ENCODE assay signal across 11 cellular contexts in genomic region chr14:75566321-75566720, GRCh38. TPM values are rescaled to one million over a fixed set of nuclear protein-coding genes. Genes with fewer than 3 reads are reported as not detected.
DNase-seq lines count a peak whose midpoint lies in the region; ATAC-seq lines count a peak whose summit lies in the region.
"Had no signal": no experiment of that assay in that cellular context is flagged by ENCODE, and none has a peak within 500 bp of the region (broad histone marks: within the 10 kb centered on the region; RNA-seq: fewer than 3 reads in every experiment).

No MANE protein-coding gene starts in this region.

- H3K4me3 Mint-ChIP-seq in activated naive CD8-positive, alpha-beta T cell treated with anti-CD3 and anti-CD28 coated beads, Interleukin-2, amount 10 ng/mL, durations not matched to agents 7 days and 5 days = peak overlapping the region; percentile 39

- peak; percentile 55 for DNase-seq in GM23248
- DNase-seq in activated CD4-positive, CD25-positive, alpha-beta regulatory T cell treated with anti-CD3 and anti-CD28 coated beads, Interleukin-2, amount 50 U/mL, for 72 hours = peak; percentile 73
- no peak for DNase-seq in activated naive CD8-positive, alpha-beta T cell treated with anti-CD3 and anti-CD28 coated beads, Interleukin-2, amount 10 ng/mL, durations not matched to agents 7 days and 5 days
- DNase-seq in stimulated activated CD4-positive, alpha-beta T cell treated with anti-CD3 and anti-CD28 coated beads, Interleukin-4, amount 100 ng/mL, for 24 hours = peak; percentile 92
- DNase-seq in NCI-H69 (lab: John Stamatoyannopoulos, UW) = no peak
- no peak for DNase-seq in superior temporal gyrus (ENCODE audit: extremely low spot score)
- DNase-seq: body of pancreas, NCI-H187 treated with DMSO at 0.1 percent for 48 hours had no signal

- H3K9me2 ChIP-seq in GM23248 (ENCODE audit: insufficient read depth) = no peaks in the 10 kb centered on the region

- no peaks in the 10 kb centered on the region for H3F3A ChIP-seq in GM23248 (ENCODE audit: insufficient read depth)

- H3K27me3 ChIP-seq in GM23248 (replicated peaks; ENCODE audit: insufficient read depth) = peaks cover 33% of the 10 kb centered on the region
- H3K27me3 ChIP-seq: body of pancreas had no signal

- peaks cover 29% of the 10 kb centered on the region for H3K4me1 Mint-ChIP-seq in activated naive CD8-positive, alpha-beta T cell treated with anti-CD3 and anti-CD28 coated beads, Interleukin-2, amount 10 ng/mL, durations not matched to agents 7 days and 5 days

- no peak overlapping the region for H2AFZ ChIP-seq in GM23248

- in situ Hi-C loops in GM23248 (cut with MboI) = no loop called here

- H3K36me3 Mint-ChIP-seq in activated naive CD8-positive, alpha-beta T cell treated with anti-CD3 and anti-CD28 coated beads, Interleukin-2, amount 10 ng/mL, durations not matched to agents 7 days and 5 days = no peaks in the 10 kb centered on the region

- no peaks in the 10 kb centered on the region for H3K9me3 Mint-ChIP-seq in activated naive CD8-positive, alpha-beta T cell treated with anti-CD3 and anti-CD28 coated beads, Interleukin-2, amount 10 ng/mL, durations not matched to agents 7 days and 5 days

- H3K4me2 ChIP-seq in GM23248 (ENCODE audit: unreplicated experiment) = no peak overlapping the region

- peak; percentile 92 for ATAC-seq in activated naive CD8-positive, alpha-beta T cell treated with anti-CD3 and anti-CD28 coated beads, Interleukin-2, amount 10 ng/mL, durations not matched to agents 7 days and 5 days (ENCODE audit: low read depth)
- ATAC-seq in GM21619 (IDR thresholded peaks at IDR 0.05; ENCODE audit: unreplicated experiment) = no peak
- ATAC-seq in GM18873 (IDR thresholded peaks at IDR 0.05; ENCODE audit: low FRiP score, unreplicated experiment) = no peak
- ATAC-seq: body of pancreas, HCT116 had no signal

- H3K36me3 ChIP-seq in GM23248 (ENCODE audit: low read depth) = no peaks in the 10 kb centered on the region

- no peak overlapping the region for H3K4me3 ChIP-seq in GM23248
- H3K4me3 ChIP-seq: body of pancreas had no signal

- no peaks in the 10 kb centered on the region for H3K27me3 Mint-ChIP-seq in activated naive CD8-positive, alpha-beta T cell treated with anti-CD3 and anti-CD28 coated beads, Interleukin-2, amount 10 ng/mL, durations not matched to agents 7 days and 5 days

- no peak overlapping the region for H3K27ac ChIP-seq in GM23248
- H3K27ac ChIP-seq: body of pancreas had no signal

- H3K9me3 ChIP-seq in GM23248 (ENCODE audit: low read depth) = no peaks in the 10 kb centered on the region
- H3K9me3 ChIP-seq: body of pancreas had no signal

- peak overlapping the region; percentile 82 for H3K27ac Mint-ChIP-seq in activated naive CD8-positive, alpha-beta T cell treated with anti-CD3 and anti-CD28 coated beads, Interleukin-2, amount 10 ng/mL, durations not matched to agents 7 days and 5 days

- WGBS in GM23248 (ENCODE audit: low coverage in 1 of 2, low lambda C conversion rate in 2 of 2, missing lambda C conversion rate in 2 of 2), 2 experiments = 16 to 20% methylated on average over 4 of the region's 4 CpGs

- H3K9ac ChIP-seq in GM23248 = no peak overlapping the region

- POLR2A ChIA-PET in activated naive CD8-positive, alpha-beta T cell treated with anti-CD3 and anti-CD28 coated beads, Interleukin-2, amount 10 ng/mL, durations not matched to agents 7 days and 5 days (lab: Charles Lee) = interaction anchor here (0.9 to 1.2 kb wide), 2 partner anchors 24 to 47 kb away, joined by 3 read pairs; no protein-coding TSS in a partner anchor

- no peaks in the 10 kb centered on the region for H3K79me2 ChIP-seq in GM23248 (ENCODE audit: insufficient read depth)

- H3K4me1 ChIP-seq in GM23248 (ENCODE audit: insufficient read depth) = no peaks in the 10 kb centered on the region
- H3K4me1 ChIP-seq: body of pancreas had no signal

- no peaks in the 10 kb centered on the region for H4K20me1 ChIP-seq in GM23248 (ENCODE audit: insufficient read depth)

RNA-seq across cellular contexts. Expression of gene FLVCR2, which starts 12.1 kb away (rescaled TPM):
- not detected in 2 replicates for total RNA-seq in GM23248 (2014; rRNA removed; shearing (Covaris generic))
- polyA plus RNA-seq in GM23248 (2016; fragmentation: Nextera tagmentation; extraction: Ambion mirVana) = 0.33 TPM in 1 of 2 replicates, not detected in the other
- 1 to 10 TPM in 1 of 2 experiments, under 1 TPM in 1; 0.74 to 5.0 TPM for total RNA-seq in activated naive CD8-positive, alpha-beta T cell treated with anti-CD3 and anti-CD28 coated beads, Interleukin-2, amount 10 ng/mL, durations not matched to agents 7 days and 5 days

RNA-seq across cellular contexts. Expression of gene BATF, which starts 44.1 kb away (rescaled TPM):
- total RNA-seq in GM23248 (2014; rRNA removed; shearing (Covaris generic)) = not detected in 2 replicates
- polyA plus RNA-seq in GM23248 (2016; fragmentation: Nextera tagmentation; extraction: Ambion mirVana) = 0.56 TPM in 1 of 2 replicates, not detected in the other
- 10 to 100 TPM; 31.3 to 34.1 TPM for total RNA-seq in activated naive CD8-positive, alpha-beta T cell treated with anti-CD3 and anti-CD28 coated beads, Interleukin-2, amount 10 ng/mL, durations not matched to agents 7 days and 5 days
- total RNA-seq: body of pancreas had no signal

Comparison
In these comparisons a context has a peak if more than half of its experiments do, and no peak if none do; other contexts are left out.
1. DNase-seq: peak in GM23248 (single experiment), activated CD4-positive, CD25-positive, alpha-beta regulatory T cell treated with anti-CD3 and anti-CD28 coated beads, Interleukin-2, amount 50 U/mL, for 72 hours (single experiment) and stimulated activated CD4-positive, alpha-beta T cell treated with anti-CD3 and anti-CD28 coated beads, Interleukin-4, amount 100 ng/mL, for 24 hours (single experiment); none in activated naive CD8-positive, alpha-beta T cell treated with anti-CD3 and anti-CD28 coated beads, Interleukin-2, amount 10 ng/mL, durations not matched to agents 7 days and 5 days (single experiment), NCI-H69 (single experiment) and superior temporal gyrus (single experiment).
2. RNA of gene BATF, which starts 44.1 kb away (total RNA-seq): 31.3 to 34.1 TPM in activated naive CD8-positive, alpha-beta T cell treated with anti-CD3 and anti-CD28 coated beads, Interleukin-2, amount 10 ng/mL, durations not matched to agents 7 days and 5 days; not detected in GM23248; every median in the first group is over 10 times any median in the second.